In the genomic region with DNA sequence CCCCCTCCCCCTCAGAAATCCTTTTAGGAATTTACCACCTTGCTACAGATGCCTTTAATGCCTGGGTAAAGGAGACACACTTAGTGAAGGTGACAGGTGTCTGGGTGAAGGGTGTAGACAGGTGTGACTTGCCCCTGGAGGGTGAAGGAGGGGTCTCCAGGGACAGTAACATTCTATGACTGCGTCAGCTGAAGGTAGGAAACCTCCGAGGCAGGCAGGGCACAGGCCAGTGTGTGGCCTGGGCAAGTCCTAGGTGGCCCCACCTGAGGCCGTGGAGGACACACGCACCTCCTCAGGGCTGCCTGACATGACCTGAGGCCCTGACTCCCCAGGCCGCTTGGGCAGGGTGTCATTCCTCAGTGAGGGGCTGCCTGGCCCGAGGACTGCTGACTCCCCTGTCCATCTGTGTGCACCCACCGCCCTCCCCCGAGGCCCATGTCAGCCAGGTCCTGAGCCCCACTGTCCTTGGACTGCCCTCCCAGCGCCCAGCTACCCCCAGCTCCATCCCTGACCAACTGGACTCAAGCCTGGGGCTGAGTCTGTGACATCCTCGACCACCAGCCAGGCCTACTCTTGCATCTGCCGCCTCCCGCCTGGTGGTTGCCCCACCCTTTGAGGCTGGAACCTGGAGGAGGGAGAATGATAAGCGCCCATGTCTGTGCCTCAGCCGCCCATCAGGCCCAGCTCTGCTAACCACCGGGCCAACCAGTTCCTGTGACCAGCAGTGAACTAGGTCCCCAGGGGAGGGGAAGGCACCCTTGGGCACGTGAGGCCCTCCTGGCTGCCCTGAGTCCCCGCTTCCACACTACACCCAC, we compare ENCODE assay signal across 10 cellular contexts. TPM values are rescaled to one million over a fixed set of nuclear protein-coding genes. Genes with fewer than 3 reads are reported as not detected.
DNase-seq lines count a peak whose midpoint lies in the region; ATAC-seq and TF ChIP-seq lines count a peak whose summit lies in the region.
"Had no signal": no experiment of that assay in that cellular context is flagged by ENCODE, and none has a peak within 500 bp of the region (broad histone marks: within the 10 kb centered on the region; RNA-seq: fewer than 3 reads in every experiment).

No MANE protein-coding gene starts in this region.

- peaks cover 6% of the 10 kb centered on the region for H3K36me3 Mint-ChIP-seq in chondrocyte (ENCODE audit: low read depth)
- no peaks in the 10 kb centered on the region for H3K36me3 Mint-ChIP-seq in natural killer cell

- H3K27me3 Mint-ChIP-seq in chondrocyte (ENCODE audit: low read depth) (no peaks in the 10 kb centered on the region), natural killer cell (ENCODE audit: low read depth in 2 of 2) (no peaks in the 10 kb centered on the region)

- H3K36me3 ChIP-seq in BLaER1 treated with 17β-estradiol and CSF1 and Interleukin-3, amounts not matched to agents 10 nM and 100 nM, result peaks cover 0 to 51% (median 25%) of the 10 kb centered on the region in 11 experiments; a peak in 18 of 22 replicates
- H3K36me3 ChIP-seq in KMS-11 (ENCODE audit: insufficient read depth), result no peaks in the 10 kb centered on the region
- H3K36me3 ChIP-seq: breast epithelium had no signal

- H3K4me3 Mint-ChIP-seq in chondrocyte (ENCODE audit: unreplicated experiment), result no peak overlapping the region
- peak overlapping the region; percentile 40 for H3K4me3 Mint-ChIP-seq in natural killer cell

- no peaks in the 10 kb centered on the region for H3K79me2 ChIP-seq in KMS-11 (ENCODE audit: insufficient read depth, low read depth)

- H3K9me3 ChIP-seq in BLaER1 treated with 17β-estradiol and CSF1 and Interleukin-3, amounts not matched to agents 10 nM and 100 nM (replicated peaks in 1 of 11), result no peaks in the 10 kb centered on the region
- H3K9me3 ChIP-seq: breast epithelium had no signal

- DNase-seq in chondrocyte (ENCODE audit: low spot score), result peak; percentile 92
- no peak for DNase-seq in natural killer cell
- DNase-seq in middle frontal gyrus (ENCODE audit: extremely low spot score, low spot score), result no peak
- DNase-seq: SW 1271 had no signal

- H3K4me1 Mint-ChIP-seq in chondrocyte (ENCODE audit: low read depth), result no peaks in the 10 kb centered on the region
- peaks cover 9 to 31% of the 10 kb centered on the region in 2 donors for H3K4me1 Mint-ChIP-seq in natural killer cell

- peaks cover 0 to 20% (median 11%) of the 10 kb centered on the region in 11 experiments; a peak in 11 of 22 replicates for H4K20me1 ChIP-seq in BLaER1 treated with 17β-estradiol and CSF1 and Interleukin-3, amounts not matched to agents 10 nM and 100 nM
- H4K20me1 ChIP-seq in KMS-11 (ENCODE audit: insufficient read depth), result no peaks in the 10 kb centered on the region

- ATAC-seq in natural killer cell (peak in 1 of 3 donors; percentile 13), HG02642 (IDR thresholded peaks at IDR 0.05; ENCODE audit: poor library complexity, unreplicated experiment) (no peak), HG02938 (IDR thresholded peaks at IDR 0.05; ENCODE audit: unreplicated experiment) (no peak), HG03521 (IDR thresholded peaks at IDR 0.05; ENCODE audit: unreplicated experiment) (no peak)

- intact Hi-C loops in natural killer cell (cut with micrococcal nuclease), result no loop called here

- H2AFZ ChIP-seq in KMS-11 (ENCODE audit: low read depth), result no peak overlapping the region

- H3K4me3 ChIP-seq in BLaER1 treated with 17β-estradiol and CSF1 and Interleukin-3, amounts not matched to agents 10 nM and 100 nM, result peak overlapping the region in 1 of 10 experiments; percentile 18; a peak in 2 of 20 replicates
- H3K4me3 ChIP-seq in KMS-11 (IDR thresholded peaks at IDR 0.05; ENCODE audit: insufficient read depth, low read depth, low read length), result no peak overlapping the region
- H3K4me3 ChIP-seq: breast epithelium had no signal

- H3K27me3 ChIP-seq in BLaER1 treated with 17β-estradiol and CSF1 and Interleukin-3, amounts not matched to agents 10 nM and 100 nM, result no peaks in the 10 kb centered on the region
- H3K27me3 ChIP-seq in KMS-11 (ENCODE audit: insufficient read depth, low read depth), result no peaks in the 10 kb centered on the region
- H3K27me3 ChIP-seq: breast epithelium had no signal

- H3K9me3 Mint-ChIP-seq in chondrocyte (ENCODE audit: low read depth) (no peaks in the 10 kb centered on the region), natural killer cell (no peaks in the 10 kb centered on the region)

- H3K27ac ChIP-seq in BLaER1 treated with 17β-estradiol and CSF1 and Interleukin-3, amounts not matched to agents 10 nM and 100 nM, result peak overlapping the region; percentile 69 to 89 (median 79)
- peak overlapping the region; percentile 59 for H3K27ac ChIP-seq in KMS-11

- no peak for TF ChIP-seq CTCF in KMS-11 (conservative IDR thresholded peaks at IDR 0.05; ENCODE audit: low read depth, low read length)
- TF ChIP-seq CTCF in chondrocyte (IDR thresholded peaks at IDR 0.05), result no peak
- TF ChIP-seq CTCF in natural killer cell (IDR thresholded peaks at IDR 0.05), result no peak

- H3K27ac Mint-ChIP-seq in chondrocyte (ENCODE audit: unreplicated experiment) (no peak overlapping the region), natural killer cell (peak overlapping the region; percentile 36 to 81)

- peak overlapping the region; percentile 74 to 96 (median 90) for H3K4me2 ChIP-seq in BLaER1 treated with 17β-estradiol and CSF1 and Interleukin-3, amounts not matched to agents 10 nM and 100 nM
- H3K4me2 ChIP-seq in KMS-11, result no peak overlapping the region; the same call in 1 of the 2 replicates

- peak overlapping the region; percentile 50 to 77 (median 71); a peak in 21 of 22 replicates for H3K9ac ChIP-seq in BLaER1 treated with 17β-estradiol and CSF1 and Interleukin-3, amounts not matched to agents 10 nM and 100 nM
- peak overlapping the region; percentile 59; the same call in 1 of the 2 replicates for H3K9ac ChIP-seq in KMS-11

- H3K4me1 ChIP-seq in BLaER1 treated with 17β-estradiol and CSF1 and Interleukin-3, amounts not matched to agents 10 nM and 100 nM, result peaks cover 70 to 93% (median 80%) of the 10 kb centered on the region in 10 experiments
- peaks cover 28% of the 10 kb centered on the region for H3K4me1 ChIP-seq in KMS-11 (ENCODE audit: low read depth, poor library complexity, severe bottlenecking)

RNA-seq across cellular contexts. Expression of a gene that starts 18.4 kb away (rescaled TPM):
- 28.3 to 41.7 TPM (median 40.5 TPM) in 3 replicates for total RNA-seq in chondrocyte
- 10 to 100 TPM; 30.7 to 49.1 (median 42.6) TPM for total RNA-seq in natural killer cell

RNA-seq across cellular contexts. Expression of a gene that starts 19.7 kb away (rescaled TPM):
- 31.5 to 35.4 TPM (median 33.6 TPM) in 3 replicates for total RNA-seq in chondrocyte
- total RNA-seq in natural killer cell, result 100 to 1,000 TPM in 1 of 3 donors, 10 to 100 TPM in 2; 87.3 to 121 (median 93.8) TPM

RNA-seq across cellular contexts. Expression of a gene that starts 55.9 kb away (rescaled TPM):
- not detected in 3 replicates for total RNA-seq in chondrocyte
- 1 to 10 TPM; 1.2 to 2.1 (median 1.8) TPM for total RNA-seq in natural killer cell
